ENCODE assay signal across 12 cellular contexts in genomic region chr6:158958504-158959386, GRCh38. TPM values are rescaled to one million over a fixed set of nuclear protein-coding genes. Genes with fewer than 3 reads are reported as not detected.
DNase-seq lines count a peak whose midpoint lies in the region; ATAC-seq and TF ChIP-seq lines count a peak whose summit lies in the region.
"Had no signal": no experiment of that assay in that cellular context is flagged by ENCODE, and none has a peak within 500 bp of the region (broad histone marks: within the 10 kb centered on the region; RNA-seq: fewer than 3 reads in every experiment).

No MANE protein-coding gene starts in this region.

- peak; percentile 81 to 97 for ATAC-seq in naive B cell (ENCODE audit: low read depth in 2 of 2)
- no peak for ATAC-seq in WTC11

- no peaks in the 10 kb centered on the region for H3K9me3 Mint-ChIP-seq in naive B cell
- H3K9me3 Mint-ChIP-seq in WTC11, result peaks cover 10% of the 10 kb centered on the region

- POLR2A ChIA-PET in WTC11 (lab: Charles Lee), result no interaction called here

- peak overlapping the region in 1 of 8 donors; percentile 25 for H3K4me3 Mint-ChIP-seq in naive B cell
- H3K4me3 Mint-ChIP-seq in WTC11, result no peak overlapping the region

- TF ChIP-seq CTCF in WTC11 (IDR thresholded peaks at IDR 0.05), result no peak

- CTCF ChIA-PET in WTC11 (lab: Charles Lee), result interaction anchor here (0.8 to 1.8 kb wide), 10 partner anchors 12 to 254 kb away, joined by 3 to 10 read pairs (median 4); no protein-coding TSS in a partner anchor

- H3K27ac Mint-ChIP-seq in naive B cell, result peak overlapping the region in 5 of 6 donors; percentile 17 to 88 (median 65)
- H3K27ac Mint-ChIP-seq in WTC11, result no peak overlapping the region

- DNase-seq in ELR (ENCODE audit: low read depth) (peak; percentile 10), HT-29 (ENCODE audit: low spot score) (peak; percentile 51), naive B cell (peak; percentile 33), NCI-H1092 (lab: John Stamatoyannopoulos, UW) (no peak), WTC11 (ENCODE audit: low spot score) (no peak), NCI-H187 (lab: John Stamatoyannopoulos, UW) (no peak), DMS79 treated with DMSO at 0.1 percent for 48 hours (lab: John Stamatoyannopoulos, UW) (no peak)
- DNase-seq in activated naive CD4-positive, alpha-beta T cell treated with anti-CD3 and anti-CD28 coated beads, Interleukin-2, amount 50 U/mL, for 16 hours, result peak; percentile 24
- DNase-seq: amygdala, NCI-H2171, SHP77, uterus had no signal

- H3K27me3 Mint-ChIP-seq in naive B cell (no peaks in the 10 kb centered on the region), WTC11 (ENCODE audit: low read depth) (no peaks in the 10 kb centered on the region)

- peaks cover 4 to 44% (median 19%) of the 10 kb centered on the region in 3 donors for H3K4me1 Mint-ChIP-seq in naive B cell
- 0 out of 2 replicates have a peak, but pooled peaks cover 4% of the 10 kb centered on the region for H3K4me1 Mint-ChIP-seq in WTC11

- H3K36me3 Mint-ChIP-seq in naive B cell (no peaks in the 10 kb centered on the region), WTC11 (no peaks in the 10 kb centered on the region)

TF ChIP-seq in WTC11, 78 proteins besides CTCF, POLR2A, EP300 and RAD21:
- no peak for TF ChIP-seq TEAD1 (CRISPR knock-in tag; IDR thresholded peaks at IDR 0.05)
- no peak for TF ChIP-seq NR1H2 (CRISPR knock-in tag; IDR thresholded peaks at IDR 0.05)
- no peak for TF ChIP-seq ZNF232 (CRISPR knock-in tag; IDR thresholded peaks at IDR 0.05)
- TF ChIP-seq EMX1 (CRISPR knock-in tag; IDR thresholded peaks at IDR 0.05), result no peak
- TF ChIP-seq AR (CRISPR knock-in tag; IDR thresholded peaks at IDR 0.05), result no peak
- TF ChIP-seq PRRX2 (CRISPR knock-in tag; IDR thresholded peaks at IDR 0.05), result no peak
- TF ChIP-seq ZBTB21 (CRISPR knock-in tag; IDR thresholded peaks at IDR 0.05; ENCODE audit: borderline replicate concordance), result no peak
- no peak for TF ChIP-seq GABPB1 (CRISPR knock-in tag; IDR thresholded peaks at IDR 0.05)
- no peak for TF ChIP-seq JAZF1 (CRISPR knock-in tag; IDR thresholded peaks at IDR 0.05)
- TF ChIP-seq ATF1 (CRISPR knock-in tag; IDR thresholded peaks at IDR 0.05), result no peak
- TF ChIP-seq ZNF263 (CRISPR knock-in tag; IDR thresholded peaks at IDR 0.05; ENCODE audit: low read depth), result no peak
- TF ChIP-seq FOXK1 (CRISPR knock-in tag; IDR thresholded peaks at IDR 0.05), result no peak
- no peak for TF ChIP-seq CREB1 (CRISPR knock-in tag; IDR thresholded peaks at IDR 0.05)
- TF ChIP-seq, protein P1, sequence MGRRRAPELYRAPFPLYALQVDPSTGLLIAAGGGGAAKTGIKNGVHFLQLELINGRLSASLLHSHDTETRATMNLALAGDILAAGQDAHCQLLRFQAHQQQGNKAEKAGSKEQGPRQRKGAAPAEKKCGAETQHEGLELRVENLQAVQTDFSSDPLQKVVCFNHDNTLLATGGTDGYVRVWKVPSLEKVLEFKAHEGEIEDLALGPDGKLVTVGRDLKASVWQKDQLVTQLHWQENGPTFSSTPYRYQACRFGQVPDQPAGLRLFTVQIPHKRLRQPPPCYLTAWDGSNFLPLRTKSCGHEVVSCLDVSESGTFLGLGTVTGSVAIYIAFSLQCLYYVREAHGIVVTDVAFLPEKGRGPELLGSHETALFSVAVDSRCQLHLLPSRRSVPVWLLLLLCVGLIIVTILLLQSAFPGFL (CRISPR knock-in tag; IDR thresholded peaks at IDR 0.05; ENCODE audit: borderline replicate concordance), result no peak
- TF ChIP-seq NFATC4 (CRISPR knock-in tag; IDR thresholded peaks at IDR 0.05), result no peak
- TF ChIP-seq STAT6 (CRISPR knock-in tag; conservative IDR thresholded peaks at IDR 0.05; ENCODE audit: low read depth), result no peak
- TF ChIP-seq GRHL2 (CRISPR knock-in tag; IDR thresholded peaks at IDR 0.05; ENCODE audit: insufficient replicate concordance, severe bottlenecking), result no peak
- no peak for TF ChIP-seq SMAD3 (CRISPR knock-in tag; IDR thresholded peaks at IDR 0.05; ENCODE audit: borderline replicate concordance)

RNA-seq across cellular contexts. Expression of gene RSPH3, which starts 41.3 kb away (rescaled TPM):
- 2.6 and 5.8 TPM in 2 replicates for total RNA-seq in HT-29 (2014; rRNA removed; shearing (Covaris generic))
- polyA plus RNA-seq in naive B cell (ENCODE audit: low read depth in 6 of 6), result 1 to 10 TPM in 5 of 6 donors, under 1 TPM in 1; 0.14 to 3.4 (median 2.4) TPM
- total RNA-seq in WTC11 (2021), result 2.4 to 3.2 TPM (median 2.7 TPM) in 3 replicates

Comparison
In these comparisons a context has a peak if more than half of its experiments do, and no peak if none do; other contexts are left out.
1. DNase-seq: peak in ELR (single experiment), HT-29 (single experiment), activated naive CD4-positive, alpha-beta T cell treated with anti-CD3 and anti-CD28 coated beads, Interleukin-2, amount 50 U/mL, for 16 hours (single experiment) and naive B cell (single experiment); none in NCI-H1092 (single experiment), WTC11 (single experiment), NCI-H187 (0 of 2) and DMS79 treated with DMSO at 0.1 percent for 48 hours (single experiment).